ENCODE assay signal across 9 cellular contexts in genomic region chr7:112665709-112666108, GRCh38.
DNase-seq lines count a peak whose midpoint lies in the region; ATAC-seq, FAIRE-seq and TF ChIP-seq lines count a peak whose summit lies in the region.
"Had no signal": no experiment of that assay in that cellular context is flagged by ENCODE, and none has a peak within 500 bp of the region (broad histone marks: within the 10 kb centered on the region; RNA-seq: fewer than 3 reads in every experiment).

No MANE protein-coding gene starts in this region.

- H3K36me3 ChIP-seq in bronchial epithelial cell (ENCODE audit: control insufficient read depth, insufficient read depth, low read length) = no peaks in the 10 kb centered on the region

- intact Hi-C loops in left colon (cut with DNase I, micrococcal nuclease) = no loop called here

- no peak overlapping the region for H3K27ac Mint-ChIP-seq in T-helper 17 cell

- no peaks in the 10 kb centered on the region for H3K27me3 Mint-ChIP-seq in T-helper 17 cell

- no peaks in the 10 kb centered on the region for H3K27me3 ChIP-seq in bronchial epithelial cell (ENCODE audit: control insufficient read depth, insufficient read depth, low read length)

- TF ChIP-seq CTCF in bronchial epithelial cell (IDR thresholded peaks at IDR 0.05; ENCODE audit: insufficient read depth, low read length, severe bottlenecking) = peak; percentile 32

- H3K4me3 Mint-ChIP-seq in T-helper 17 cell = no peak overlapping the region

- no peak for FAIRE-seq in bronchial epithelial cell (lab: Jason Lieb, UNC)
- FAIRE-seq in RCC 7860 (lab: Jason Lieb, UNC) = no peak

- H3K36me3 Mint-ChIP-seq in T-helper 17 cell (ENCODE audit: low read depth) = no peaks in the 10 kb centered on the region

- ATAC-seq in left colon (peak; percentile 99), T-helper 17 cell (no peak)

- no peak overlapping the region for H3K4me3 ChIP-seq in bronchial epithelial cell (ENCODE audit: low read depth, low read length)

- DNase-seq in AG20443 (ENCODE audit: low spot score) (peak; percentile 17), HuH-7 (ENCODE audit: low spot score) (peak; percentile 28), bronchial epithelial cell (ENCODE audit: low read depth) (peak; percentile 38), left colon (peak; percentile 31 to 38), CD1c-positive myeloid dendritic cell (ENCODE audit: extremely low spot score) (no peak), T-helper 17 cell (no peak), RCC 7860 (ENCODE audit: low spot score) (no peak), GM19238 (ENCODE audit: insufficient read length, low spot score) (no peak)
- DNase-seq: activated naive CD4-positive, alpha-beta T cell treated with Interleukin-2 at 50 U/mL for 16 hours had no signal

- no peaks in the 10 kb centered on the region for H3K4me1 Mint-ChIP-seq in T-helper 17 cell

- H3K9me3 ChIP-seq in T-helper 17 cell (ENCODE audit: control insufficient read depth, low read length, poor library complexity, severe bottlenecking) = no peaks in the 10 kb centered on the region

Comparison
In these comparisons a context has a peak if more than half of its experiments do, and no peak if none do; other contexts are left out.
1. DNase-seq: peak in AG20443 (single experiment), HuH-7 (single experiment), bronchial epithelial cell (single experiment) and left colon (2 of 2); none in CD1c-positive myeloid dendritic cell (single experiment), T-helper 17 cell (0 of 3), RCC 7860 (single experiment) and GM19238 (single experiment).